ENCODE assay signal across 22 cellular contexts in genomic region chr14:44788612-44789011, GRCh38.
DNase-seq lines count a peak whose midpoint lies in the region; ATAC-seq and TF ChIP-seq lines count a peak whose summit lies in the region.
"Had no signal": no experiment of that assay in that cellular context is flagged by ENCODE, and none has a peak within 500 bp of the region (broad histone marks: within the 10 kb centered on the region; RNA-seq: fewer than 3 reads in every experiment).

No MANE protein-coding gene starts in this region.

- H3K9ac ChIP-seq in IMR-90 (ENCODE audit: low read depth, low read length) (no peak overlapping the region), PC-3 (ENCODE audit: low read length) (no peak overlapping the region)
- H3K9ac ChIP-seq: BLaER1 had no signal

- H3K27ac ChIP-seq in IMR-90 (ENCODE audit: insufficient read depth, low read length) (no peak overlapping the region), PC-3 (ENCODE audit: low read length) (no peak overlapping the region)
- H3K27ac ChIP-seq: BLaER1 had no signal

- no peaks in the 10 kb centered on the region for H3K36me3 Mint-ChIP-seq in naive thymus-derived CD8-positive, alpha-beta T cell
- H3K36me3 Mint-ChIP-seq: CD14-positive monocyte; CD4-positive, alpha-beta memory T cell; CD4-positive, CD25-positive, alpha-beta regulatory T cell; CD8-positive, alpha-beta memory T cell had no signal

- H3K27me3 ChIP-seq in IMR-90 (ENCODE audit: control insufficient read depth, insufficient read depth, low read length) (no peaks in the 10 kb centered on the region), PC-3 (ENCODE audit: low read length) (no peaks in the 10 kb centered on the region)
- H3K27me3 ChIP-seq: BE2C, BLaER1 had no signal

- H2BK20ac ChIP-seq in IMR-90 (ENCODE audit: low read depth, low read length): no peak overlapping the region

- no peak overlapping the region for H4K5ac ChIP-seq in IMR-90 (ENCODE audit: low read depth, low read length)

- no peak for ATAC-seq in IMR-90 (ENCODE audit: low read depth)
- peak; percentile 96 for ATAC-seq in PC-3
- no peak for ATAC-seq in naive thymus-derived CD8-positive, alpha-beta T cell
- no peak for ATAC-seq in HG02884 (IDR thresholded peaks at IDR 0.05; ENCODE audit: unreplicated experiment)

- H3K27ac Mint-ChIP-seq in naive thymus-derived CD8-positive, alpha-beta T cell: no peak overlapping the region
- H3K27ac Mint-ChIP-seq: CD14-positive monocyte; CD4-positive, alpha-beta memory T cell; CD4-positive, CD25-positive, alpha-beta regulatory T cell; CD8-positive, alpha-beta memory T cell had no signal

- no peaks in the 10 kb centered on the region for H3K79me1 ChIP-seq in IMR-90 (ENCODE audit: low read depth in 1 of 2, low read length in 2 of 2)

- H4K20me1 ChIP-seq in IMR-90 (ENCODE audit: insufficient read depth, low read length) (no peaks in the 10 kb centered on the region), PC-3 (ENCODE audit: low read length) (no peaks in the 10 kb centered on the region)
- H4K20me1 ChIP-seq: BLaER1 had no signal

- H2BK15ac ChIP-seq in IMR-90 (ENCODE audit: low read depth, low read length): no peak overlapping the region

- H3K4me3 ChIP-seq in IMR-90 (ENCODE audit: insufficient read depth, low read depth, low read length) (no peak overlapping the region), PC-3 (ENCODE audit: low read length) (no peak overlapping the region)
- H3K4me3 ChIP-seq: BLaER1 had no signal

- H2BK120ac ChIP-seq in IMR-90 (ENCODE audit: low read depth, low read length): no peak overlapping the region

- no TSS peak for BruUV-seq in IMR-90 (replicated peaks; lab: Mats Ljungman, UMichigan)
- BruUV-seq in PC-3 (replicated peaks; lab: Mats Ljungman, UMichigan): no TSS peak

- H4K8ac ChIP-seq in IMR-90 (ENCODE audit: low read depth in 2 of 2, low read length in 2 of 2): no peak overlapping the region

- H3K4ac ChIP-seq in IMR-90 (ENCODE audit: low read depth, low read length): no peak overlapping the region

- H3K27me3 Mint-ChIP-seq in naive thymus-derived CD8-positive, alpha-beta T cell: peaks cover 15 to 33% (median 18%) of the 10 kb centered on the region in 5 donors

- no peaks in the 10 kb centered on the region for H3K4me1 Mint-ChIP-seq in naive thymus-derived CD8-positive, alpha-beta T cell
- H3K4me1 Mint-ChIP-seq: CD14-positive monocyte; CD4-positive, alpha-beta memory T cell; CD4-positive, CD25-positive, alpha-beta regulatory T cell; CD8-positive, alpha-beta memory T cell had no signal

- no peak overlapping the region for H3K56ac ChIP-seq in IMR-90 (ENCODE audit: extremely low read depth, insufficient read depth, low read length)

- H3K4me1 ChIP-seq in IMR-90 (ENCODE audit: control insufficient read depth, insufficient read depth, low read length) (no peaks in the 10 kb centered on the region), PC-3 (ENCODE audit: insufficient read depth, low read length) (no peaks in the 10 kb centered on the region)
- H3K4me1 ChIP-seq: BE2C, BLaER1 had no signal

- H3K4me2 ChIP-seq in IMR-90 (ENCODE audit: low read depth, low read length): no peak overlapping the region
- no peak overlapping the region for H3K4me2 ChIP-seq in PC-3 (ENCODE audit: low read length)
- H3K4me2 ChIP-seq: BLaER1 had no signal

- H3K9me2 ChIP-seq in PC-3 (replicated peaks; ENCODE audit: low read length): no peaks in the 10 kb centered on the region

- H3K18ac ChIP-seq in IMR-90 (ENCODE audit: low read depth, low read length): no peak overlapping the region

- no peak for TF ChIP-seq CTCF in IMR-90 (conservative IDR thresholded peaks at IDR 0.05; ENCODE audit: low read depth, low read length)
- no peak for TF ChIP-seq CTCF in PC-3 (conservative IDR thresholded peaks at IDR 0.05; ENCODE audit: low read depth, low read length)

- in situ Hi-C loops in IMR-90 (cut with MboI; ENCODE audit: low sequenced_read_pairs): no loop called here

- H3K9me1 ChIP-seq in IMR-90 (ENCODE audit: insufficient read depth, low read length): no peaks in the 10 kb centered on the region

- no peaks in the 10 kb centered on the region for H3F3A ChIP-seq in PC-3 (ENCODE audit: low read length, unreplicated experiment)

- H3K9me3 Mint-ChIP-seq in naive thymus-derived CD8-positive, alpha-beta T cell: no peaks in the 10 kb centered on the region
- H3K9me3 Mint-ChIP-seq: CD8-positive, alpha-beta memory T cell had no signal

- H3K4me3 Mint-ChIP-seq in naive thymus-derived CD8-positive, alpha-beta T cell: no peak overlapping the region
- H3K4me3 Mint-ChIP-seq: CD14-positive monocyte; CD4-positive, alpha-beta memory T cell; CD4-positive, CD25-positive, alpha-beta regulatory T cell; CD8-positive, alpha-beta memory T cell had no signal

- no peak for TF ChIP-seq POLR2A in IMR-90 (IDR thresholded peaks at IDR 0.05; ENCODE audit: low read depth, low read length)

- no peak overlapping the region for H2BK5ac ChIP-seq in IMR-90 (ENCODE audit: low read depth, low read length, poor library complexity, severe bottlenecking)

- H2AFZ ChIP-seq in IMR-90 (replicated peaks; ENCODE audit: low read length, poor library complexity) (no peak overlapping the region), PC-3 (ENCODE audit: low read length) (no peak overlapping the region)

- no peak overlapping the region for H3K23ac ChIP-seq in IMR-90 (ENCODE audit: low read depth, low read length)

- CTCF ChIA-PET in IMR-90 (lab: Yijun Ruan, JAX) (no interaction called here), PC-3 (lab: Charles Lee) (interaction anchor here (0.6 to 0.9 kb wide), 2 partner anchors 60 to 477 kb away, joined by 3 read pairs; no protein-coding TSS in a partner anchor)

- no peak overlapping the region for H4K91ac ChIP-seq in IMR-90 (ENCODE audit: insufficient read depth, low read depth, low read length)

- H2AK5ac ChIP-seq in IMR-90 (ENCODE audit: low read depth, low read length): no peak overlapping the region

- no peaks in the 10 kb centered on the region for H3K79me2 ChIP-seq in PC-3 (ENCODE audit: low read length)

- H3K36me3 ChIP-seq in IMR-90 (ENCODE audit: control insufficient read depth, insufficient read depth, low read length) (no peaks in the 10 kb centered on the region), PC-3 (ENCODE audit: low read depth, low read length) (no peaks in the 10 kb centered on the region)
- H3K36me3 ChIP-seq: BE2C, BLaER1 had no signal

- dilution Hi-C loops in IMR-90 (cut with HindIII; ENCODE audit: low sequenced_read_pairs, unreplicated experiment): no loop called here

- H3K9me3 ChIP-seq in IMR-90 (ENCODE audit: control insufficient read depth, insufficient read depth, low read length) (no peaks in the 10 kb centered on the region), PC-3 (ENCODE audit: low read length) (no peaks in the 10 kb centered on the region)
- H3K9me3 ChIP-seq: BE2C, BLaER1 had no signal

- no peak overlapping the region for H2AK9ac ChIP-seq in IMR-90 (replicated peaks; ENCODE audit: low read depth, low read length, poor library complexity)

- no CpG with 5 or more reads among the region's 1 CpG for WGBS in IMR-90 (ENCODE audit: extremely low coverage in 2 of 2, insufficient read length in 1 of 2), 2 experiments

- no peak for TF ChIP-seq RAD21 in IMR-90 (IDR thresholded peaks at IDR 0.05; ENCODE audit: low read length)

- peak; percentile 12 for DNase-seq in IMR-90
- DNase-seq in PC-3: peak; percentile 53
- DNase-seq in fibroblast of peridontal ligament (ENCODE audit: extremely low read depth): peak; percentile 3
- no peak for DNase-seq in DMS79 treated with DMSO at 0.1 percent for 48 hours (lab: John Stamatoyannopoulos, UW)
- DNase-seq in naive thymus-derived CD8-positive, alpha-beta T cell: no peak
- DNase-seq in medulla oblongata (ENCODE audit: extremely low spot score): no peak
- DNase-seq: 8988T; ACHN; BE2C; C1 segment of cervical spinal cord; CD4-positive, alpha-beta memory T cell; CD4-positive, CD25-positive, alpha-beta regulatory T cell; CD8-positive, alpha-beta memory T cell; COR-L47; DMS 273 treated with DMSO at 0.1 percent for 48 hours; DMS153; DMS53; DMS79; GF-D8 had no signal

- intact Hi-C loops in IMR-90 (cut with micrococcal nuclease) (no loop called here), PC-3 (cut with micrococcal nuclease) (no loop called here)

- H3K14ac ChIP-seq in IMR-90 (replicated peaks; ENCODE audit: low read depth, low read length): no peak overlapping the region

- POLR2A ChIA-PET in IMR-90 (lab: Charles Lee; ENCODE audit: unreplicated experiment): no interaction called here
- POLR2A ChIA-PET in PC-3 (lab: Charles Lee; ENCODE audit: unreplicated experiment): no interaction called here
- POLR2A ChIA-PET in naive thymus-derived CD8-positive, alpha-beta T cell (lab: Charles Lee): no interaction called here

TF ChIP-seq in IMR-90, 13 proteins besides CTCF, POLR2A, EP300 and RAD21:
- TF ChIP-seq RFX5 (IDR thresholded peaks at IDR 0.05; ENCODE audit: low read depth, low read length) (no peak), ELK1 (IDR thresholded peaks at IDR 0.05; ENCODE audit: borderline replicate concordance, low read depth, low read length) (no peak), MAFK (IDR thresholded peaks at IDR 0.05; ENCODE audit: low read depth, low read length) (no peak), RCOR1 (IDR thresholded peaks at IDR 0.05; ENCODE audit: insufficient replicate concordance, low read length) (no peak), BHLHE40 (IDR thresholded peaks at IDR 0.05; ENCODE audit: low read depth, low read length) (no peak)
- TF ChIP-seq, protein P1, sequence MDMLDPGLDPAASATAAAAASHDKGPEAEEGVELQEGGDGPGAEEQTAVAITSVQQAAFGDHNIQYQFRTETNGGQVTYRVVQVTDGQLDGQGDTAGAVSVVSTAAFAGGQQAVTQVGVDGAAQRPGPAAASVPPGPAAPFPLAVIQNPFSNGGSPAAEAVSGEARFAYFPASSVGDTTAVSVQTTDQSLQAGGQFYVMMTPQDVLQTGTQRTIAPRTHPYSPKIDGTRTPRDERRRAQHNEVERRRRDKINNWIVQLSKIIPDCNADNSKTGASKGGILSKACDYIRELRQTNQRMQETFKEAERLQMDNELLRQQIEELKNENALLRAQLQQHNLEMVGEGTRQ (IDR thresholded peaks at IDR 0.05; ENCODE audit: low read depth, low read length): no peak

Comparison
In these comparisons a context has a peak if more than half of its experiments do, and no peak if none do; other contexts are left out.
1. DNase-seq: peak in IMR-90 (single experiment), PC-3 (single experiment) and fibroblast of peridontal ligament (single experiment); none in DMS79 treated with DMSO at 0.1 percent for 48 hours (single experiment), naive thymus-derived CD8-positive, alpha-beta T cell (0 of 10) and medulla oblongata (single experiment).